8 cellular contexts compared by ENCODE assay signal in genomic region chr17:47847341-47848197, GRCh38. TPM values are rescaled to one million over a fixed set of nuclear protein-coding genes. Genes with fewer than 3 reads are reported as not detected.
A peak's percentile ranks its signal among the peaks of the same experiment; 100 is the strongest.
DNase-seq lines count a peak whose midpoint lies in the region; ATAC-seq and TF ChIP-seq lines count a peak whose summit lies in the region.

No MANE protein-coding gene starts in this region.

- peak; percentile 43 for TF ChIP-seq CTCF in BJ (IDR thresholded peaks at IDR 0.05; ENCODE audit: insufficient read depth, low read depth, low read length)
- TF ChIP-seq CTCF in stomach (IDR thresholded peaks at IDR 0.05) = peak in 1 of 7 experiments; percentile 7

- H3K9me3 ChIP-seq in stomach = no peaks in the 10 kb centered on the region

- TF ChIP-seq EP300 in stomach (IDR thresholded peaks at IDR 0.05) = no peak

- H3K4me1 ChIP-seq in stomach = peaks cover 27 to 50% (median 43%) of the 10 kb centered on the region in 4 donors

- no peak overlapping the region for H3K27ac ChIP-seq in stomach

- no peaks in the 10 kb centered on the region for H3K36me3 ChIP-seq in BJ (ENCODE audit: control insufficient read depth, insufficient read depth, low read length)
- H3K36me3 ChIP-seq in H7 (replicated peaks; ENCODE audit: control insufficient read depth, insufficient read depth, low read length) = no peaks in the 10 kb centered on the region
- H3K36me3 ChIP-seq in stomach = no peaks in the 10 kb centered on the region

- ATAC-seq in GM21390 (IDR thresholded peaks at IDR 0.05; ENCODE audit: unreplicated experiment) (no peak), HG03378 (IDR thresholded peaks at IDR 0.05; ENCODE audit: unreplicated experiment) (no peak), GM18867 (IDR thresholded peaks at IDR 0.05; ENCODE audit: unreplicated experiment) (no peak)

- POLR2A ChIA-PET in BJ (lab: Charles Lee) = interaction anchor here (0.6 kb wide), 1 partner anchor 50 kb away, joined by 5 read pairs; no protein-coding TSS in a partner anchor

- CTCF ChIA-PET in BJ (lab: Yijun Ruan, JAX) = interaction anchor here (0.9 to 20.0 kb wide), 8 partner anchors 11 to 174 kb away, joined by 3 to 875 read pairs (median 4); partner anchors contain the start of genes PRR15L, SP2 and SP6

- H3K27me3 ChIP-seq in BJ (ENCODE audit: control insufficient read depth, insufficient read depth, low read length) (peaks cover 22% of the 10 kb centered on the region), H7 (ENCODE audit: control insufficient read depth, insufficient read depth, low read length) (peaks cover 82% of the 10 kb centered on the region), stomach (peaks cover 17 to 83% (median 76%) of the 10 kb centered on the region in 3 donors)

- WGBS in stomach, 5 donors = 16 to 37% (median 24%) methylated on average over 2 to 71 of the region's 71 CpGs

- no peak for DNase-seq in BJ (ENCODE audit: low read depth)
- peak; percentile 92 for DNase-seq in H7
- peak; percentile 30 for DNase-seq in activated naive CD4-positive, alpha-beta T cell treated with anti-CD3 and anti-CD28 coated beads, Interleukin-2, amount 50 U/mL, for 16 hours
- peak; percentile 63 for DNase-seq in iPS-NIHi11 (ENCODE audit: low spot score)
- no peak for DNase-seq in stomach

- no peak for TF ChIP-seq POLR2A in stomach (IDR thresholded peaks at IDR 0.05)

- intact Hi-C loops in stomach (cut with DNase I; ENCODE audit: low total_unique reads) = loop anchor here (5.0 kb wide), 1 partner anchor 35 kb away; no protein-coding TSS in a partner anchor

- H3K4me3 ChIP-seq in BJ (ENCODE audit: low read depth, low read length) (no peak overlapping the region), H7 (ENCODE audit: insufficient read depth, low read depth, low read length) (peak overlapping the region; percentile 43), stomach (no peak overlapping the region)

RNA-seq across cellular contexts. Expression of gene SP6, which starts 3.4 kb away (rescaled TPM):
- polyA plus RNA-seq in BJ (2011; rRNA removed) (0.05 and 0.07 TPM in 2 replicates), stomach (under 1 TPM; 0.31 to 0.38 (median 0.31) TPM)
- not detected in 2 replicates for polyA minus RNA-seq in BJ (2011; rRNA and poly(A)+ RNA removed)
- 0.07 and 0.10 TPM in 2 replicates for total RNA-seq in H7 (2014; rRNA removed; shearing (Covaris generic))
- total RNA-seq in stomach = 1 to 10 TPM in 1 of 5 donors, under 1 TPM in 1, not detected in 3; 0.92 to 3.0 TPM

RNA-seq across cellular contexts. Expression of gene SCRN2, which starts 6.5 kb away (rescaled TPM):
- polyA plus RNA-seq in BJ (2011; rRNA removed) (18.3 and 41.1 TPM in 2 replicates), stomach (10 to 100 TPM; 30.5 to 38.3 (median 32.1) TPM)
- polyA minus RNA-seq in BJ (2011; rRNA and poly(A)+ RNA removed) = 9.4 and 17.3 TPM in 2 replicates
- total RNA-seq in H7 (2014; rRNA removed; shearing (Covaris generic)) = 35.5 and 48.6 TPM in 2 replicates
- total RNA-seq in stomach = 10 to 100 TPM in 4 of 5 donors, 1 to 10 TPM in 1; 7.0 to 44.9 (median 22.2) TPM

RNA-seq across cellular contexts. Expression of gene LRRC46, which starts 16.1 kb away (rescaled TPM):
- polyA plus RNA-seq in BJ (2011; rRNA removed) (0.58 and 0.80 TPM in 2 replicates), stomach (under 1 TPM; 0.31 to 0.75 (median 0.48) TPM)
- 0.52 and 0.87 TPM in 2 replicates for polyA minus RNA-seq in BJ (2011; rRNA and poly(A)+ RNA removed)
- 0.21 and 0.30 TPM in 2 replicates for total RNA-seq in H7 (2014; rRNA removed; shearing (Covaris generic))
- total RNA-seq in stomach = not detected

RNA-seq across cellular contexts. Expression of gene MRPL10, which starts 16.2 kb away (rescaled TPM):
- polyA plus RNA-seq in BJ (2011; rRNA removed) = 49.1 and 59.2 TPM in 2 replicates
- 48.8 and 77.2 TPM in 2 replicates for polyA minus RNA-seq in BJ (2011; rRNA and poly(A)+ RNA removed)
- 138 and 156 TPM in 2 replicates for total RNA-seq in H7 (2014; rRNA removed; shearing (Covaris generic))
- 10 to 100 TPM in 4 of 5 donors, 1 to 10 TPM in 1; 7.8 to 85.2 (median 24.6) TPM for total RNA-seq in stomach
- 10 to 100 TPM; 37.1 to 69.7 (median 38.1) TPM for polyA plus RNA-seq in stomach

RNA-seq across cellular contexts. Expression of gene OSBPL7, which starts 26.0 kb away (rescaled TPM):
- 4.5 and 7.6 TPM in 2 replicates for polyA plus RNA-seq in BJ (2011; rRNA removed)
- polyA minus RNA-seq in BJ (2011; rRNA and poly(A)+ RNA removed) = 6.1 and 9.7 TPM in 2 replicates
- 11.3 and 21.8 TPM in 2 replicates for total RNA-seq in H7 (2014; rRNA removed; shearing (Covaris generic))
- total RNA-seq in stomach = 100 to 1,000 TPM in 3 of 5 donors, 10 to 100 TPM in 2; 26.3 to 330 (median 141) TPM
- polyA plus RNA-seq in stomach = 10 to 100 TPM in 2 of 3 donors, 1 to 10 TPM in 1; 7.9 to 22.6 (median 19.4) TPM

Comparison
In these comparisons a context has a peak if more than half of its experiments do, and no peak if none do; other contexts are left out.
1. DNase-seq: peak in H7 (single experiment), activated naive CD4-positive, alpha-beta T cell treated with anti-CD3 and anti-CD28 coated beads, Interleukin-2, amount 50 U/mL, for 16 hours (single experiment) and iPS-NIHi11 (single experiment); none in BJ (single experiment) and stomach (single experiment).